ENCODE assay signal across 21 cellular contexts in genomic region chr16:57150682-57151330, GRCh38. TPM values are rescaled to one million over a fixed set of nuclear protein-coding genes. Genes with fewer than 3 reads are reported as not detected.
DNase-seq lines count a peak whose midpoint lies in the region; ATAC-seq and TF ChIP-seq lines count a peak whose summit lies in the region.
"Had no signal": no experiment of that assay in that cellular context is flagged by ENCODE, and none has a peak within 500 bp of the region (broad histone marks: within the 10 kb centered on the region; RNA-seq: fewer than 3 reads in every experiment).

No MANE protein-coding gene starts in this region.

- H3K4me3 ChIP-seq in choroid plexus epithelial cell (ENCODE audit: low read depth, low read length) (no peak overlapping the region), neutrophil (ENCODE audit: low read depth in 1 of 2, low read length in 1 of 2) (no peak overlapping the region), SK-N-SH (ENCODE audit: low read depth in 2 of 2, low read length in 1 of 2) (no peak overlapping the region), transverse colon (no peak overlapping the region)
- H3K4me3 ChIP-seq: right lobe of liver had no signal

- CTCF ChIA-PET in WTC11 (lab: Charles Lee): interaction anchor here (0.6 to 5.8 kb wide), 9 partner anchors 10 to 186 kb away, joined by 3 to 56 read pairs (median 5); partner anchors contain the start of genes CPNE2, PSME3IP1 and RSPRY1
- CTCF ChIA-PET in SK-N-SH (lab: Yijun Ruan, JAX): interaction anchor here (0.6 to 4.6 kb wide), 6 partner anchors 9 to 249 kb away, joined by 3 to 21 read pairs (median 4); partner anchors contain the start of gene CPNE2

- no peaks in the 10 kb centered on the region for H3K9me3 ChIP-seq in neutrophil
- H3K9me3 ChIP-seq in SK-N-SH: no peaks in the 10 kb centered on the region
- H3K9me3 ChIP-seq in transverse colon: no peaks in the 10 kb centered on the region
- H3K9me3 ChIP-seq: right lobe of liver had no signal

- H3K27ac ChIP-seq in neutrophil: peak overlapping the region; percentile 0
- no peak overlapping the region; a peak in 1 of 4 replicates for H3K27ac ChIP-seq in SK-N-SH (ENCODE audit: low read depth in 2 of 2, low read length in 1 of 2)
- H3K27ac ChIP-seq in transverse colon: no peak overlapping the region
- H3K27ac ChIP-seq: right lobe of liver had no signal

- no peaks in the 10 kb centered on the region for H3K79me2 ChIP-seq in SK-N-SH (ENCODE audit: insufficient read depth)

- H3K4me1 Mint-ChIP-seq in WTC11: peaks cover 58% of the 10 kb centered on the region

- H3K9me2 ChIP-seq in SK-N-SH: no peaks in the 10 kb centered on the region

- H3K9ac ChIP-seq in SK-N-SH: no peak overlapping the region

- no peak overlapping the region for H3K4me3 Mint-ChIP-seq in WTC11
- H3K4me3 Mint-ChIP-seq: IgD-negative memory B cell had no signal

- no peak for TF ChIP-seq POLR2A in transverse colon (IDR thresholded peaks at IDR 0.05)

- H3F3A ChIP-seq in SK-N-SH (replicated peaks; ENCODE audit: insufficient read depth): peaks cover 6% of the 10 kb centered on the region

- no peak for TF ChIP-seq RAD21 in SK-N-SH (IDR thresholded peaks at IDR 0.05; ENCODE audit: low read length)

- peak; percentile 3 for DNase-seq in Ammon's horn (ENCODE audit: low spot score)
- no peak for DNase-seq in WTC11 (ENCODE audit: low spot score)
- peak; percentile 65 for DNase-seq in choroid plexus epithelial cell (ENCODE audit: low read depth)
- DNase-seq in SK-N-SH: no peak
- no peak for DNase-seq in NCI-H2171 (lab: John Stamatoyannopoulos, UW)
- no peak for DNase-seq in COLO668 (lab: John Stamatoyannopoulos, UW; ENCODE audit: unreplicated experiment)
- DNase-seq in transverse colon: no peak
- DNase-seq: activated CD8-positive, alpha-beta memory T cell treated with anti-CD3 and anti-CD28 coated beads, Interleukin-2, amount 50 U/mL, for 4 hours; activated naive CD4-positive, alpha-beta T cell treated with Interleukin-2 at 50 U/mL for 16 hours; erythroblast; glutamatergic neuron; midbrain; NCI-H1105 treated with DMSO at 0.1 percent for 48 hours; NCI-H2227 treated with DMSO at 0.1 percent for 48 hours; NK-92 treated with Interleukin-12 subunit alpha and Interleukin-12 subunit beta, amount 100 ng/mL, for 24 hours; stimulated activated CD4-positive, alpha-beta T cell treated with anti-CD3 and anti-CD28 coated beads, Interleukin-2, amount 100 ng/mL, for 48 hours; stimulated activated CD8-positive, alpha-beta memory T cell treated with anti-CD3 and anti-CD28 coated beads, Interleukin-4, amount 100 ng/mL, for 48 hours had no signal

- H3K36me3 ChIP-seq in neutrophil (peaks cover 41% of the 10 kb centered on the region), SK-N-SH (replicated peaks in 1 of 2; ENCODE audit: control insufficient read depth in 1 of 2, insufficient read depth in 2 of 2, low read length in 1 of 2) (peaks cover 30 to 38% of the 10 kb centered on the region in 2 experiments), transverse colon (peaks cover 0 to 18% (median 5%) of the 10 kb centered on the region in 4 donors)

- in situ Hi-C loops in transverse colon (cut with MboI; ENCODE audit: low pct_ligation_motif_present in 1 of 4, low pct_unique_long_range_greater_than_20kb in 1 of 4, low sequenced_read_pairs in 3 of 4): loop anchor here in 3 of 4 donors (25.0 kb wide), 2 partner anchors 189 to 289 kb away; partner anchors contain the start of genes CETP (in 2 of the 3) and SLC12A3 (in 1 of the 3)

- POLR2A ChIA-PET in WTC11 (lab: Charles Lee): interaction anchor here (1.0 to 1.4 kb wide), 2 partner anchors 11 to 31 kb away, joined by 3 read pairs; no protein-coding TSS in a partner anchor
- POLR2A ChIA-PET in SK-N-SH (lab: Yijun Ruan, JAX): no interaction called here

- TF ChIP-seq CTCF in WTC11 (IDR thresholded peaks at IDR 0.05) (no peak), choroid plexus epithelial cell (conservative IDR thresholded peaks at IDR 0.05; ENCODE audit: low read depth, low read length) (no peak), neutrophil (IDR thresholded peaks at IDR 0.05) (no peak), SK-N-SH (IDR thresholded peaks at IDR 0.05) (no peak), transverse colon (IDR thresholded peaks at IDR 0.05) (no peak)

- TF ChIP-seq EP300 in SK-N-SH (IDR thresholded peaks at IDR 0.05; ENCODE audit: borderline replicate concordance in 1 of 2, low read depth in 1 of 2, low read length in 1 of 2) (no peak), transverse colon (IDR thresholded peaks at IDR 0.05; ENCODE audit: low read depth) (no peak)

- H3K4me1 ChIP-seq in neutrophil (ENCODE audit: control insufficient read depth in 1 of 2, insufficient read depth in 1 of 2, low read depth in 1 of 2, low read length in 1 of 2) (peaks cover 41 to 58% of the 10 kb centered on the region in 2 experiments), SK-N-SH (ENCODE audit: control insufficient read depth in 1 of 2, insufficient read depth in 2 of 2, low read depth in 1 of 2, low read length in 1 of 2) (peaks cover 19 to 32% of the 10 kb centered on the region in 2 experiments; a peak in 3 of 4 replicates), transverse colon (peaks cover 0 to 12% (median 0%) of the 10 kb centered on the region in 4 donors)

- H3K27ac Mint-ChIP-seq in WTC11: peak overlapping the region; percentile 96
- H3K27ac Mint-ChIP-seq: IgD-negative memory B cell had no signal

- intact Hi-C loops in transverse colon (cut with DNase I; ENCODE audit: low total_unique reads): no loop called here

- H4K20me1 ChIP-seq in SK-N-SH (ENCODE audit: insufficient read depth): no peaks in the 10 kb centered on the region

- H3K27me3 ChIP-seq in neutrophil (no peaks in the 10 kb centered on the region), SK-N-SH (ENCODE audit: insufficient read depth) (no peaks in the 10 kb centered on the region), transverse colon (no peaks in the 10 kb centered on the region)
- H3K27me3 ChIP-seq: right lobe of liver had no signal

- no peak overlapping the region for H2AFZ ChIP-seq in SK-N-SH (ENCODE audit: low read depth)

- 92% methylated on average over 9 of the region's 9 CpGs for WGBS in SK-N-SH (ENCODE audit: low lambda C conversion rate)
- WGBS in transverse colon (ENCODE audit: low coverage in 1 of 2), 2 donors: 72 to 82% methylated on average over 3 to 9 of the region's 9 CpGs

- ATAC-seq in WTC11: no peak
- ATAC-seq: HCT116, right lobe of liver had no signal

- no peaks in the 10 kb centered on the region for H3K9me3 Mint-ChIP-seq in WTC11
- H3K9me3 Mint-ChIP-seq: IgD-negative memory B cell had no signal

- H3K36me3 Mint-ChIP-seq in WTC11: peaks cover 34% of the 10 kb centered on the region

- no peak overlapping the region for H3K4me2 ChIP-seq in SK-N-SH

- no peaks in the 10 kb centered on the region; the same call in 1 of the 2 replicates for H3K27me3 Mint-ChIP-seq in WTC11 (ENCODE audit: low read depth)
- H3K27me3 Mint-ChIP-seq: IgD-negative memory B cell had no signal

TF ChIP-seq in WTC11, 78 proteins besides CTCF, POLR2A, EP300 and RAD21 (continues in another document):
- TF ChIP-seq GABPB1 (CRISPR knock-in tag; IDR thresholded peaks at IDR 0.05) (no peak), ETV6 (CRISPR knock-in tag; IDR thresholded peaks at IDR 0.05) (no peak), ATF2 (CRISPR knock-in tag; IDR thresholded peaks at IDR 0.05; ENCODE audit: borderline replicate concordance, low read depth) (no peak), JUN (CRISPR knock-in tag; IDR thresholded peaks at IDR 0.05) (no peak)

TF ChIP-seq in SK-N-SH, 30 proteins besides CTCF, POLR2A, EP300 and RAD21 (continues in another document):
- no peak for TF ChIP-seq TEAD4 (IDR thresholded peaks at IDR 0.05; ENCODE audit: borderline replicate concordance, insufficient read depth)
- TF ChIP-seq NFIC (IDR thresholded peaks at IDR 0.05; ENCODE audit: borderline replicate concordance): no peak
- TF ChIP-seq FOXJ3 (CRISPR knock-in tag; IDR thresholded peaks at IDR 0.05): no peak
- TF ChIP-seq MXI1 (IDR thresholded peaks at IDR 0.05; ENCODE audit: low read depth, low read length): no peak
- no peak for TF ChIP-seq TAF1 (IDR thresholded peaks at IDR 0.05; ENCODE audit: borderline replicate concordance, low read depth, low read length)
- TF ChIP-seq, protein P1, sequence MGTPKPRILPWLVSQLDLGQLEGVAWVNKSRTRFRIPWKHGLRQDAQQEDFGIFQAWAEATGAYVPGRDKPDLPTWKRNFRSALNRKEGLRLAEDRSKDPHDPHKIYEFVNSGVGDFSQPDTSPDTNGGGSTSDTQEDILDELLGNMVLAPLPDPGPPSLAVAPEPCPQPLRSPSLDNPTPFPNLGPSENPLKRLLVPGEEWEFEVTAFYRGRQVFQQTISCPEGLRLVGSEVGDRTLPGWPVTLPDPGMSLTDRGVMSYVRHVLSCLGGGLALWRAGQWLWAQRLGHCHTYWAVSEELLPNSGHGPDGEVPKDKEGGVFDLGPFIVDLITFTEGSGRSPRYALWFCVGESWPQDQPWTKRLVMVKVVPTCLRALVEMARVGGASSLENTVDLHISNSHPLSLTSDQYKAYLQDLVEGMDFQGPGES (IDR thresholded peaks at IDR 0.05; ENCODE audit: low read depth, low read length): no peak

RNA-seq across cellular contexts. Expression of gene PSME3IP1, which starts 35.0 kb away (rescaled TPM):
- total RNA-seq in WTC11 (2021) (102 to 107 TPM (median 104 TPM) in 3 replicates), transverse colon (100 to 1,000 TPM in 3 of 4 donors, 10 to 100 TPM in 1; 95.7 to 185 (median 120) TPM)
- polyA plus RNA-seq in SK-N-SH (2012; rRNA removed): 80.9 and 92.0 TPM in 2 replicates
- 56.1 and 64.2 TPM in 2 replicates for polyA plus RNA-seq in SK-N-SH (2012; cell fraction: cytosol; rRNA removed)
- 162 and 164 TPM in 2 replicates for polyA plus RNA-seq in SK-N-SH (2012; cell fraction: nucleus; rRNA removed)

RNA-seq across cellular contexts. Expression of gene RSPRY1, which starts 35.3 kb away (rescaled TPM):
- 22.7 to 28.5 TPM (median 26.8 TPM) in 3 replicates for total RNA-seq in WTC11 (2021)
- polyA plus RNA-seq in SK-N-SH (2012; rRNA removed): 16.6 and 21.7 TPM in 2 replicates
- 18.7 and 21.4 TPM in 2 replicates for polyA plus RNA-seq in SK-N-SH (2012; cell fraction: cytosol; rRNA removed)
- polyA plus RNA-seq in SK-N-SH (2012; cell fraction: nucleus; rRNA removed): 16.3 and 28.5 TPM in 2 replicates
- 10 to 100 TPM; 17.1 to 58.4 (median 44.5) TPM for total RNA-seq in transverse colon

RNA-seq across cellular contexts. Expression of gene CPNE2, which starts 58.4 kb away (rescaled TPM):
- total RNA-seq in WTC11 (2021) (14.0 to 17.9 TPM (median 16.7 TPM) in 3 replicates), transverse colon (100 to 1,000 TPM in 2 of 4 donors, 10 to 100 TPM in 2; 41.6 to 154 (median 84.2) TPM)
- 63.8 and 73.0 TPM in 2 replicates for polyA plus RNA-seq in SK-N-SH (2012; rRNA removed)
- 34.3 and 56.3 TPM in 2 replicates for polyA plus RNA-seq in SK-N-SH (2012; cell fraction: cytosol; rRNA removed)
- polyA plus RNA-seq in SK-N-SH (2012; cell fraction: nucleus; rRNA removed): 34.7 and 38.7 TPM in 2 replicates

Comparison
In these comparisons a context has a peak if more than half of its experiments do, and no peak if none do; other contexts are left out.
1. DNase-seq: peak in Ammon's horn (single experiment) and choroid plexus epithelial cell (single experiment); none in WTC11 (single experiment), SK-N-SH (single experiment), NCI-H2171 (single experiment), COLO668 (single experiment) and transverse colon (single experiment).